Comparison of ENCODE assay signal across 18 cellular contexts in genomic region chr14:105890474-105891220, GRCh38.
A peak's percentile ranks its signal among the peaks of the same experiment; 100 is the strongest.
DNase-seq lines count a peak whose midpoint lies in the region; ATAC-seq and TF ChIP-seq lines count a peak whose summit lies in the region.
"Had no signal": no experiment of that assay in that cellular context is flagged by ENCODE, and none has a peak within 500 bp of the region (broad histone marks: within the 10 kb centered on the region; RNA-seq: fewer than 3 reads in every experiment).

No MANE protein-coding gene starts in this region.

- no peak for TF ChIP-seq CTCF in GM12875 (IDR thresholded peaks at IDR 0.05; ENCODE audit: borderline replicate concordance, insufficient read depth, low read depth, low read length)

- peak overlapping the region; percentile 50 for H3K4me3 ChIP-seq in GM12875 (ENCODE audit: low read depth, low read length)
- H3K4me3 ChIP-seq: BLaER1 treated with 17β-estradiol and CSF1 and Interleukin-3, amounts not matched to agents 10 nM and 100 nM; hepatocyte; SJSA1 had no signal

- intact Hi-C loops in left cardiac atrium (cut with DNase I) (no loop called here), sciatic nerve (cut with DNase I) (no loop called here)

- H3K27me3 Mint-ChIP-seq in T-helper 17 cell = peaks cover 46% of the 10 kb centered on the region
- H3K27me3 Mint-ChIP-seq: progenitor cell of endocrine pancreas had no signal

- DNase-seq in T-helper 17 cell = peak in 2 of 3 donors; percentile 5 to 6
- DNase-seq in left cardiac atrium = peak; percentile 12
- peak; percentile 42 for DNase-seq in sciatic nerve (ENCODE audit: low spot score)
- DNase-seq in RKO (ENCODE audit: low spot score) = no peak
- no peak for DNase-seq in NCI-H69 (lab: John Stamatoyannopoulos, UW)
- DNase-seq in stimulated activated CD4-positive, alpha-beta T cell treated with anti-CD3 and anti-CD28 coated beads, Interleukin-2, amount 100 ng/mL, for 24 hours = no peak
- DNase-seq in nucleus accumbens (lab: John Stamatoyannopoulos, UW) = no peak
- DNase-seq: activated CD4-positive, alpha-beta memory T cell treated with anti-CD3 and anti-CD28 coated beads for 36 hours; DMS53; KG1; NCI-H1436; stimulated activated CD4-positive, alpha-beta T cell treated with anti-CD3 and anti-CD28 coated beads, Interleukin-15, amount 100 ng/mL, for 24 hours; T1000 had no signal

- peaks cover 3% of the 10 kb centered on the region for H3K4me1 Mint-ChIP-seq in T-helper 17 cell

- no peak overlapping the region for H3K4me3 Mint-ChIP-seq in T-helper 17 cell
- H3K4me3 Mint-ChIP-seq: activated CD4-positive, alpha-beta memory T cell treated with anti-CD3 and anti-CD28 coated beads for 36 hours had no signal

- H3K36me3 Mint-ChIP-seq in T-helper 17 cell (ENCODE audit: low read depth) = peaks cover 3% of the 10 kb centered on the region
- H3K36me3 Mint-ChIP-seq: activated CD4-positive, alpha-beta memory T cell treated with anti-CD3 and anti-CD28 coated beads for 36 hours had no signal

- ATAC-seq in T-helper 17 cell (no peak), left cardiac atrium (no peak), sciatic nerve (no peak)

- no peak overlapping the region for H3K27ac Mint-ChIP-seq in T-helper 17 cell
- H3K27ac Mint-ChIP-seq: activated CD4-positive, alpha-beta memory T cell treated with anti-CD3 and anti-CD28 coated beads for 36 hours; progenitor cell of endocrine pancreas had no signal

- H3K9me3 ChIP-seq in T-helper 17 cell (ENCODE audit: control insufficient read depth, low read length, poor library complexity, severe bottlenecking) = no peaks in the 10 kb centered on the region
- H3K9me3 ChIP-seq: BLaER1 treated with 17β-estradiol and CSF1 and Interleukin-3, amounts not matched to agents 10 nM and 100 nM; SJSA1 had no signal

Comparison
In these comparisons a context has a peak if more than half of its experiments do, and no peak if none do; other contexts are left out.
1. DNase-seq: peak in T-helper 17 cell (2 of 3), left cardiac atrium (single experiment) and sciatic nerve (single experiment); none in RKO (single experiment), NCI-H69 (single experiment), stimulated activated CD4-positive, alpha-beta T cell treated with anti-CD3 and anti-CD28 coated beads, Interleukin-2, amount 100 ng/mL, for 24 hours (0 of 2) and nucleus accumbens (0 of 56).